7 cellular contexts compared by ENCODE assay signal in the genomic region with DNA sequence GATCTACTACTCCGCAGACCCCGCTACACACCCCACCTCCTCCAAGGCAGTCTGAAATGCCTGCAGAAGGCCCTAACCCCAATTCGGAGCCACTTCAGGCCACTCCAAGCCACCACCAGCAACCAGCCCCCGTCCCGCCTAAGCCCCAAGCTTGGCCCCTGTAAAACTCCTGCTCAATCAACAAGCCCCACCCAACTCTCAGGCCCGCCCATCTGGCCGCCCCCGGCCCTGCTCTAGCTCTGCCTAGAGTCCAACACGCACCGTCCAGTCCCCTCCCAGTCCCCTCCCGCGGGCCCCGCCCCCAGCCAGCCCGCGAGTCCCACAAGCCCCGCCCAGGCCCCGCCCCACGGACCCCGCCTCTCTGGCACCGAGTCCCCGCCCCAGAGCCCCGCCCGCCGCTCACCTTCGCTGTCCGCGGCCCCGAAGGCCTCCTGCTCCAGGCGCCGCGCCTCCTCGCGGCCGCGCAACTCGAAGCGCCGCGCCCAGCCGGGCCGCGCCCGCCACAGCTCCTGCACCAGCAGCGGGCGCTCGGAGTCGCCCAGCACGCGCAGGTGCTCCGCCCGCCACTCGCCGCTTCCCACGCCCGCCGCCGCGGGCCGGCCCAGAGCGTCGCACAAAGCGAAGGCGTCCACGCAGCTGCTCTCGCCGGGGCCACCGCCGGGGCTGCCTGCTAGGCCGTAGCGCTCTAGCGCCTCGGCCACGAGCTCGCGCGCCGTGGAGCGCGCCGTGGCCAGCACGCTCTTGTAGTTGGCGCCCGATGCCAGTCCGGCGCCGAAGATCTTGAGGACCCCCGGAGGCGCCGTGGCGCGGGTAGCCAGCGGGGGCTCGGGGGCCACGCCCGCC. TPM values are rescaled to one million over a fixed set of nuclear protein-coding genes. Genes with fewer than 3 reads are reported as not detected.
DNase-seq lines count a peak whose midpoint lies in the region; ATAC-seq and TF ChIP-seq lines count a peak whose summit lies in the region.

No MANE protein-coding gene starts in this region.

- H3K9me3 Mint-ChIP-seq in activated CD4-positive, alpha-beta T cell treated with anti-CD3 and anti-CD28 coated beads, Interleukin-2, amount 10 ng/mL, durations not matched to agents 24 days and 14 days: no peaks in the 10 kb centered on the region

- H3K4me3 Mint-ChIP-seq in activated CD4-positive, alpha-beta T cell treated with anti-CD3 and anti-CD28 coated beads, Interleukin-2, amount 10 ng/mL, durations not matched to agents 24 days and 14 days: peak overlapping the region; percentile 79

- peak overlapping the region in 1 of 2 donors; percentile 62 for H3K27ac ChIP-seq in coronary artery

- peaks cover 5% of the 10 kb centered on the region for H3K27me3 Mint-ChIP-seq in activated CD4-positive, alpha-beta T cell treated with anti-CD3 and anti-CD28 coated beads, Interleukin-2, amount 10 ng/mL, durations not matched to agents 24 days and 14 days

- intact Hi-C loops in activated CD4-positive, alpha-beta T cell treated with anti-CD3 and anti-CD28 coated beads, Interleukin-2, amount 10 ng/mL, durations not matched to agents 24 days and 14 days (cut with micrococcal nuclease): loop anchor here (1.0 to 2.0 kb wide), 3 partner anchors 24 to 92 kb away; partner anchors contain the start of gene CA11

- H3K4me3 ChIP-seq in coronary artery: peak overlapping the region; percentile 75

- no peaks in the 10 kb centered on the region for H3K36me3 Mint-ChIP-seq in activated CD4-positive, alpha-beta T cell treated with anti-CD3 and anti-CD28 coated beads, Interleukin-2, amount 10 ng/mL, durations not matched to agents 24 days and 14 days (ENCODE audit: low read depth)

- H3K27ac Mint-ChIP-seq in activated CD4-positive, alpha-beta T cell treated with anti-CD3 and anti-CD28 coated beads, Interleukin-2, amount 10 ng/mL, durations not matched to agents 24 days and 14 days: peak overlapping the region; percentile 80

- peak; percentile 85 for DNase-seq in NCI-H510A (lab: John Stamatoyannopoulos, UW)
- DNase-seq in activated CD4-positive, alpha-beta T cell treated with anti-CD3 and anti-CD28 coated beads, Interleukin-2, amount 10 ng/mL, durations not matched to agents 24 days and 14 days: peak; percentile 96
- peak; percentile 88 for DNase-seq in coronary artery (ENCODE audit: low spot score)
- peak; percentile 95 for DNase-seq in left lobe of liver (ENCODE audit: low spot score)
- peak; percentile 93 to 97 for DNase-seq in stimulated activated CD4-positive, alpha-beta T cell treated with anti-CD3 and anti-CD28 coated beads, Interleukin-1b, Interleukin-23, amount 100 ng/mL, for 4 hours (ENCODE audit: low read depth in 2 of 2)

- peak; percentile 68 for ATAC-seq in GM18511 (IDR thresholded peaks at IDR 0.05; ENCODE audit: unreplicated experiment)
- peak; percentile 73 for ATAC-seq in HG03280 (IDR thresholded peaks at IDR 0.05; ENCODE audit: unreplicated experiment)
- peak; percentile 93 for ATAC-seq in left lobe of liver

- TF ChIP-seq CTCF in coronary artery (IDR thresholded peaks at IDR 0.05): peak; percentile 15

- peaks cover 11% of the 10 kb centered on the region for H3K4me1 Mint-ChIP-seq in activated CD4-positive, alpha-beta T cell treated with anti-CD3 and anti-CD28 coated beads, Interleukin-2, amount 10 ng/mL, durations not matched to agents 24 days and 14 days

RNA-seq across cellular contexts. Expression of gene RASIP1, which starts 1.6 kb away (rescaled TPM):
- total RNA-seq in activated CD4-positive, alpha-beta T cell treated with anti-CD3 and anti-CD28 coated beads, Interleukin-2, amount 10 ng/mL, durations not matched to agents 24 days and 14 days: 0.71 and 0.82 TPM in 2 replicates
- total RNA-seq in left lobe of liver: 3.1 TPM

RNA-seq across cellular contexts. Expression of gene IZUMO1, which starts 7.9 kb away (rescaled TPM):
- total RNA-seq in activated CD4-positive, alpha-beta T cell treated with anti-CD3 and anti-CD28 coated beads, Interleukin-2, amount 10 ng/mL, durations not matched to agents 24 days and 14 days: 0.21 TPM in 1 of 2 replicates, not detected in the other
- total RNA-seq in left lobe of liver: not detected

RNA-seq across cellular contexts. Expression of gene FUT1, which starts 13.7 kb away (rescaled TPM):
- total RNA-seq in activated CD4-positive, alpha-beta T cell treated with anti-CD3 and anti-CD28 coated beads, Interleukin-2, amount 10 ng/mL, durations not matched to agents 24 days and 14 days: 0.23 and 0.26 TPM in 2 replicates
- total RNA-seq in left lobe of liver: 0.43 TPM

RNA-seq across cellular contexts. Expression of gene FGF21, which starts 16.5 kb away (rescaled TPM):
- not detected in 2 replicates for total RNA-seq in activated CD4-positive, alpha-beta T cell treated with anti-CD3 and anti-CD28 coated beads, Interleukin-2, amount 10 ng/mL, durations not matched to agents 24 days and 14 days
- total RNA-seq in left lobe of liver: 0.75 TPM

RNA-seq across cellular contexts. Expression of gene MAMSTR, which starts 19.3 kb away (rescaled TPM):
- total RNA-seq in activated CD4-positive, alpha-beta T cell treated with anti-CD3 and anti-CD28 coated beads, Interleukin-2, amount 10 ng/mL, durations not matched to agents 24 days and 14 days: 1.2 and 1.4 TPM in 2 replicates
- total RNA-seq in left lobe of liver: 0.23 TPM
